Comparison of ENCODE assay signal across 18 cellular contexts in genomic region chr10:25641576-25641975, GRCh38.
DNase-seq lines count a peak whose midpoint lies in the region; ATAC-seq and TF ChIP-seq lines count a peak whose summit lies in the region.
"Had no signal": no experiment of that assay in that cellular context is flagged by ENCODE, and none has a peak within 500 bp of the region (broad histone marks: within the 10 kb centered on the region; RNA-seq: fewer than 3 reads in every experiment).

No MANE protein-coding gene starts in this region.

- no peak overlapping the region for H3K27ac ChIP-seq in thyroid gland
- H3K27ac ChIP-seq: BLaER1, C4-2B had no signal

- TF ChIP-seq POLR2A in thyroid gland (IDR thresholded peaks at IDR 0.05): no peak

- no peaks in the 10 kb centered on the region for H3K36me3 ChIP-seq in thyroid gland
- H3K36me3 ChIP-seq: BLaER1, HAP-1 had no signal

- no peak for TF ChIP-seq CTCF in thyroid gland (IDR thresholded peaks at IDR 0.05)

- no peaks in the 10 kb centered on the region for H3K4me1 ChIP-seq in thyroid gland
- H3K4me1 ChIP-seq: BLaER1, Caco-2, HAP-1 had no signal

- H3K4me3 ChIP-seq in thyroid gland (replicated peaks in 1 of 3): no peak overlapping the region
- H3K4me3 ChIP-seq: BLaER1, HAP-1 had no signal

- peak; percentile 13 for DNase-seq in HT1080 (ENCODE audit: low read depth)
- DNase-seq in cerebellar cortex (ENCODE audit: low spot score): peak; percentile 88
- DNase-seq in myocyte (ENCODE audit: low read depth): peak; percentile 22
- no peak for DNase-seq in NOMO-1 treated with dmso at 0.1 percent for 144 hours (lab: John Stamatoyannopoulos, UW; ENCODE audit: unreplicated experiment)
- no peak for DNase-seq in thyroid gland
- no peak for DNase-seq in DMS 273 treated with DMSO at 0.1 percent for 48 hours (lab: John Stamatoyannopoulos, UW)
- DNase-seq in sciatic nerve (ENCODE audit: low spot score): no peak
- DNase-seq: Caco-2; CD4-positive, CD25-positive, alpha-beta regulatory T cell; CD8-positive, alpha-beta T cell; DMS79; EL; GF-D8; GOT3; HFFc6 had no signal

- H3K27me3 ChIP-seq in thyroid gland: no peaks in the 10 kb centered on the region
- H3K27me3 ChIP-seq: BLaER1 had no signal

- 80 to 92% methylated on average over 1 of the region's 1 CpG for WGBS in thyroid gland, 2 donors

- H3K9me3 ChIP-seq in thyroid gland: no peaks in the 10 kb centered on the region
- H3K9me3 ChIP-seq: BLaER1, Caco-2, HAP-1 had no signal

- no peak for ATAC-seq in sciatic nerve
- ATAC-seq: CD8-positive, alpha-beta T cell had no signal

- intact Hi-C loops in thyroid gland (cut with DNase I): no loop called here
- intact Hi-C loops in sciatic nerve (cut with DNase I): no loop called here

Comparison
In these comparisons a context has a peak if more than half of its experiments do, and no peak if none do; other contexts are left out.
1. DNase-seq: peak in HT1080 (single experiment), cerebellar cortex (single experiment) and myocyte (single experiment); none in NOMO-1 treated with dmso at 0.1 percent for 144 hours (single experiment), thyroid gland (0 of 2), DMS 273 treated with DMSO at 0.1 percent for 48 hours (single experiment) and sciatic nerve (single experiment).